Comparison of ENCODE assay signal across 1 cellular context in the genomic region with DNA sequence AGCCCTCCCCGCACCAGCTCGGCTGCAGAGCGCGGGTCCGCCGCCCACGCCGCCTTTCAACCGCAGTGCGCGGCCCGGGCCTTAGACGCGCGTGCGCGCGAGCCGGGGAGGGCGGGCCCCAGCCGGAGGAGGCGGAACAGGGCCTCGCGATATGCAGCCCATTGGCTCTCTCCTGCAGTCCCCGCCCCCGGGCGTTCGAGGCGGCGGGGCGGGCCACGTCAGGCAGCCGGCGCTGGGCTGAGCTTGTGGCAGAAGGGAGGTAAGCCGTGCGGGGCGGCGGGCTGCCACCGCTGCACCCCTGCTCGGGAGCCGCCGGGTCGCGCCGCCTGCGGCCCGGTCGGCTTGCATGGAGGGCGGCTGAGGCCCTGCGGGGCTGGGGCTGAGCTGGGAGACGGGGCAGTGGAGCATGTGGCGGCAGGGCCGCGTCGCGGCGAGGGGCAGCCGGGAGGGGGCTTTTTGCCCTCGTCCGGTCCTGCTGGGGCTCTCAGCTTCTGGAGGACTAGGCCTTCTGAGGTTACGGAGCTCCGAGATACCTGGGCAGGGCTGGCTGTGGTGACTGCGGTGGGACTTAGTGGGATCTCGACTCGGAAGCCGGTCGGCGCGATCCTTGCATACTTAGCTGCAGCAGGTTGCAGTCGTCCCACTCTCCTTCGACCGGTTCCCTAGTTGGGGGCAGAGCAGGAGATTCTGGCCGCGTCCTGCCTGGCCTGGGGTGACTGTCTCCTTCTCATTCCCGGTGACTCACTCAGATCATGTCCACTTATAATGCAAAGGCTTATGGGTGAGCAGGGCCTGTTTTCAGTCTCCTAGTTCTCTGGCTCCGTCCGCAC.
TF ChIP-seq lines count a peak whose summit lies in the region.

A gene with protein sequence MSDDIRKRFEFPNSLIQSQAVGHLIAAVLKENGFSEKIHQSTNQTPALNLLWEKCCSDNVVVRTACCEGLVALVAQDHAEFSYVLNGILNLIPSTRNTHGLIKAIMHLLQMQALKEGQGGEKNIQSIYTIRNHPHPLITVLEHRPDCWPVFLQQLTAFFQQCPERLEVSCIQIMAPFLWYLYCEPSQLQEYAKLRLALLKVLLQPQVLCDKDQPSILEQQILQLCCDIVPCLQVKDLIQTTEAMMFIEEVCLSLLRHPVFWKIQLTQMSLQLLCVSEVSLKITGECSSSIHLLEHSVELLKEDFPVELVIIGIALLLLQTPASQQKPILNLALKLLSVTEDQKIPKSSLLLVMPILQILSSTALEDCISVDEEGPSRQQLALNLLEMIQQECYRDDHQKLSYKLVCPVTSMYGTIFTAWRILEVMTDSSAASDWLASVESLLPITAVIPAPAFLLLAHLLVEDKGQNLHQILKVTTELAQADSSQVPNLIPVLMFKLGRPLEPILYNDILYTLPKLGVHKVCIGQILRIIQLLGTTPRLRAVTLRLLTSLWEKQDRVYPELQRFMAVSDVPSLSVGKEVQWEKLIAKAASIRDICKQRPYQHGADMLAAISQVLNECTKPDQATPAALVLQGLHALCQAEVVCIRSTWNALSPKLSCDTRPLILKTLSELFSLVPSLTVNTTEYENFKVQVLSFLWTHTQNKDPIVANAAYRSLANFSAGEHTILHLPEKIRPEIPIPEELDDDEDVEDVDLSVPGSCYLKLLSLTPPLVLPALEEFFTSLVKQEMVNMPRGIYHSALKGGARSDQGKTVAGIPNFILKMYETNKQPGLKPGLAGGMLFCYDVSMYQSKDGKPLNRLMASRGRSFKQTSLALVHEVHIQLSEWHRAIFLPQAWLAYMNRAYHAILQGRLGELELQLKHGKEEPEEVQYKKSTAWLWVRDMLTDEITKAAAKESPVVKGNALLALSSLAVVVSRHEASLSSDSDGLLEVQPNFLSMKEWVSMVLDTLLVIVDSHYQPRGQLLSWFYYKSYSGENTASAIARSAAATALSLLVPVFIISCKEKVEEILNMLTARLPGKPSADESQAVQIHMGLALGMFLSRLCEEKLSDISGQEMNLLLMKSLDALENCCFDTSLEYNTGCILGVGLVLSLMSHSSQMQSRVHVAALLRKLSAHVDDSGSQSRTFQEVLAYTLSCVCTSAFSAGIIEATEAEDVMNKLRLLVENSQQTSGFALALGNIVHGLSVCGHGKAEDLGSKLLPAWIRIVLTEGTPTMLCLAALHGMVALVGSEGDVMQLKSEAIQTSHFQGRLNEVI (N-terminal part only) (plus strand): TSS at position 225 of the 830 bp plus-strand sequence. CDS start 31,095 bp downstream, outside the sequence.

TF ChIP-seq in HepG2, 621 proteins besides CTCF, POLR2A, EP300 and RAD21 (continued from another document):
- TF ChIP-seq, protein P1, sequence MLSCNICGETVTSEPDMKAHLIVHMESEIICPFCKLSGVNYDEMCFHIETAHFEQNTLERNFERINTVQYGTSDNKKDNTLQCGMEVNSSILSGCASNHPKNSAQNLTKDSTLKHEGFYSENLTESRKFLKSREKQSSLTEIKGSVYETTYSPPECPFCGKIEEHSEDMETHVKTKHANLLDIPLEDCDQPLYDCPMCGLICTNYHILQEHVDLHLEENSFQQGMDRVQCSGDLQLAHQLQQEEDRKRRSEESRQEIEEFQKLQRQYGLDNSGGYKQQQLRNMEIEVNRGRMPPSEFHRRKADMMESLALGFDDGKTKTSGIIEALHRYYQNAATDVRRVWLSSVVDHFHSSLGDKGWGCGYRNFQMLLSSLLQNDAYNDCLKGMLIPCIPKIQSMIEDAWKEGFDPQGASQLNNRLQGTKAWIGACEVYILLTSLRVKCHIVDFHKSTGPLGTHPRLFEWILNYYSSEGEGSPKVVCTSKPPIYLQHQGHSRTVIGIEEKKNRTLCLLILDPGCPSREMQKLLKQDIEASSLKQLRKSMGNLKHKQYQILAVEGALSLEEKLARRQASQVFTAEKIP (CRISPR knock-in tag; IDR thresholded peaks at IDR 0.05; ENCODE audit: borderline replicate concordance): no peak
- TF ChIP-seq ZNF180 (CRISPR knock-in tag; IDR thresholded peaks at IDR 0.05; ENCODE audit: borderline replicate concordance, low read depth) (no peak), SATB2 (CRISPR knock-in tag; IDR thresholded peaks at IDR 0.05) (peak; percentile 69; the same call in 1 of the 2 replicates), FOXK1 (CRISPR knock-in tag; IDR thresholded peaks at IDR 0.05; ENCODE audit: borderline replicate concordance, low read depth) (0 out of 2 replicates have a peak, but pooled peaks have one; percentile 9), SAFB2 (CRISPR knock-in tag; IDR thresholded peaks at IDR 0.05; ENCODE audit: borderline replicate concordance, low read depth) (peak; percentile 59; the same call in 1 of the 2 replicates), KAT2B (IDR thresholded peaks at IDR 0.05; ENCODE audit: borderline replicate concordance, low read depth, low read length) (no peak), THAP11 (CRISPR knock-in tag; IDR thresholded peaks at IDR 0.05) (peak; percentile 59; the same call in 1 of the 2 replicates), KLF16 (CRISPR knock-in tag; IDR thresholded peaks at IDR 0.05) (peak in 1 of 2 experiments; percentile 65; a peak in 1 of 4 replicates), YEATS4 (CRISPR knock-in tag; IDR thresholded peaks at IDR 0.05; ENCODE audit: borderline replicate concordance) (peak; percentile 94), ZFP36 (IDR thresholded peaks at IDR 0.05; ENCODE audit: borderline replicate concordance, low read depth, low read length, partially characterized antibody) (no peak), ZNF451 (CRISPR knock-in tag; IDR thresholded peaks at IDR 0.05) (peak; percentile 73; the same call in 1 of the 2 replicates), ZNF34 (CRISPR knock-in tag; IDR thresholded peaks at IDR 0.05; ENCODE audit: borderline replicate concordance) (0 out of 2 replicates have a peak, but pooled peaks have one; percentile 52), FOXM1 (CRISPR knock-in tag; IDR thresholded peaks at IDR 0.05) (peak; percentile 70; the same call in 1 of the 2 replicates)
- TF ChIP-seq, protein P2, sequence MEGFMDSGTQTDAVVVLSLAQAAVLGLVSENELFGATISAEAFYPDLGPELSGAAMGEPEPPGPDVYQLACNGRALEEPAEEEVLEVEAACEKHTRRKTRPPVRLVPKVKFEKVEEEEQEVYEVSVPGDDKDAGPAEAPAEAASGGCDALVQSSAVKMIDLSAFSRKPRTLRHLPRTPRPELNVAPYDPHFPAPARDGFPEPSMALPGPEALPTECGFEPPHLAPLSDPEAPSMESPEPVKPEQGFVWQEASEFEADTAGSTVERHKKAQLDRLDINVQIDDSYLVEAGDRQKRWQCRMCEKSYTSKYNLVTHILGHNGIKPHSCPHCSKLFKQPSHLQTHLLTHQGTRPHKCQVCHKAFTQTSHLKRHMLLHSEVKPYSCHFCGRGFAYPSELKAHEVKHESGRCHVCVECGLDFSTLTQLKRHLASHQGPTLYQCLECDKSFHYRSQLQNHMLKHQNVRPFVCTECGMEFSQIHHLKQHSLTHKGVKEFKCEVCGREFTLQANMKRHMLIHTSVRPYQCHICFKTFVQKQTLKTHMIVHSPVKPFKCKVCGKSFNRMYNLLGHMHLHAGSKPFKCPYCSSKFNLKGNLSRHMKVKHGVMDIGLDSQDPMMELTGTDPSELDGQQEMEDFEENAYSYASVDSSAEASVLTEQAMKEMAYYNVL (CRISPR knock-in tag; IDR thresholded peaks at IDR 0.05; ENCODE audit: borderline replicate concordance): no peak; the same call in 1 of the 2 replicates
- TF ChIP-seq, protein P3, sequence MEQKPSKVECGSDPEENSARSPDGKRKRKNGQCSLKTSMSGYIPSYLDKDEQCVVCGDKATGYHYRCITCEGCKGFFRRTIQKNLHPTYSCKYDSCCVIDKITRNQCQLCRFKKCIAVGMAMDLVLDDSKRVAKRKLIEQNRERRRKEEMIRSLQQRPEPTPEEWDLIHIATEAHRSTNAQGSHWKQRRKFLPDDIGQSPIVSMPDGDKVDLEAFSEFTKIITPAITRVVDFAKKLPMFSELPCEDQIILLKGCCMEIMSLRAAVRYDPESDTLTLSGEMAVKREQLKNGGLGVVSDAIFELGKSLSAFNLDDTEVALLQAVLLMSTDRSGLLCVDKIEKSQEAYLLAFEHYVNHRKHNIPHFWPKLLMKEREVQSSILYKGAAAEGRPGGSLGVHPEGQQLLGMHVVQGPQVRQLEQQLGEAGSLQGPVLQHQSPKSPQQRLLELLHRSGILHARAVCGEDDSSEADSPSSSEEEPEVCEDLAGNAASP (CRISPR knock-in tag; IDR thresholded peaks at IDR 0.05; ENCODE audit: borderline replicate concordance): peak; percentile 27; the same call in 1 of the 2 replicates
- TF ChIP-seq, protein P4, sequence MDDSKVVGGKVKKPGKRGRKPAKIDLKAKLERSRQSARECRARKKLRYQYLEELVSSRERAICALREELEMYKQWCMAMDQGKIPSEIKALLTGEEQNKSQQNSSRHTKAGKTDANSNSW (CRISPR knock-in tag; IDR thresholded peaks at IDR 0.05; ENCODE audit: borderline replicate concordance): 0 out of 2 replicates have a peak, but pooled peaks have one; percentile 24
- TF ChIP-seq, protein P5, sequence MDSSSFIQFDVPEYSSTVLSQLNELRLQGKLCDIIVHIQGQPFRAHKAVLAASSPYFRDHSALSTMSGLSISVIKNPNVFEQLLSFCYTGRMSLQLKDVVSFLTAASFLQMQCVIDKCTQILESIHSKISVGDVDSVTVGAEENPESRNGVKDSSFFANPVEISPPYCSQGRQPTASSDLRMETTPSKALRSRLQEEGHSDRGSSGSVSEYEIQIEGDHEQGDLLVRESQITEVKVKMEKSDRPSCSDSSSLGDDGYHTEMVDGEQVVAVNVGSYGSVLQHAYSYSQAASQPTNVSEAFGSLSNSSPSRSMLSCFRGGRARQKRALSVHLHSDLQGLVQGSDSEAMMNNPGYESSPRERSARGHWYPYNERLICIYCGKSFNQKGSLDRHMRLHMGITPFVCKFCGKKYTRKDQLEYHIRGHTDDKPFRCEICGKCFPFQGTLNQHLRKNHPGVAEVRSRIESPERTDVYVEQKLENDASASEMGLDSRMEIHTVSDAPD (CRISPR knock-in tag; IDR thresholded peaks at IDR 0.05): 0 out of 2 replicates have a peak, but pooled peaks have one; percentile 54
- TF ChIP-seq, protein P6, sequence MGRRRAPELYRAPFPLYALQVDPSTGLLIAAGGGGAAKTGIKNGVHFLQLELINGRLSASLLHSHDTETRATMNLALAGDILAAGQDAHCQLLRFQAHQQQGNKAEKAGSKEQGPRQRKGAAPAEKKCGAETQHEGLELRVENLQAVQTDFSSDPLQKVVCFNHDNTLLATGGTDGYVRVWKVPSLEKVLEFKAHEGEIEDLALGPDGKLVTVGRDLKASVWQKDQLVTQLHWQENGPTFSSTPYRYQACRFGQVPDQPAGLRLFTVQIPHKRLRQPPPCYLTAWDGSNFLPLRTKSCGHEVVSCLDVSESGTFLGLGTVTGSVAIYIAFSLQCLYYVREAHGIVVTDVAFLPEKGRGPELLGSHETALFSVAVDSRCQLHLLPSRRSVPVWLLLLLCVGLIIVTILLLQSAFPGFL (CRISPR knock-in tag; IDR thresholded peaks at IDR 0.05): no peak
- TF ChIP-seq, protein P7, sequence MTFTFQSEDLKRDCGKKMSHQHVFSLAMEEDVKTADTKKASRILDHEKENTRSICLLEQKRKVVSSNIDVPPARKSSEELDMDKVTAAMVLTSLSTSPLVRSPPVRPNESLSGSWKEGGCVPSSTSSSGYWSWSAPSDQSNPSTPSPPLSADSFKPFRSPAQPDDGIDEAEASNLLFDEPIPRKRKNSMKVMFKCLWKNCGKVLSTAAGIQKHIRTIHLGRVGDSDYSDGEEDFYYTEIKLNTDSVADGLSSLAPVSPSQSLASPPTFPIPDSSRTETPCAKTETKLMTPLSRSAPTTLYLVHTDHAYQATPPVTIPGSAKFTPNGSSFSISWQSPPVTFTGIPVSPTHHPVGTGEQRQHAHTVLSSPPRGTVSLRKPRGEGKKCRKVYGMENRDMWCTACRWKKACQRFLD (CRISPR knock-in tag; IDR thresholded peaks at IDR 0.05; ENCODE audit: borderline replicate concordance): peak; percentile 49
- TF ChIP-seq, protein P8, sequence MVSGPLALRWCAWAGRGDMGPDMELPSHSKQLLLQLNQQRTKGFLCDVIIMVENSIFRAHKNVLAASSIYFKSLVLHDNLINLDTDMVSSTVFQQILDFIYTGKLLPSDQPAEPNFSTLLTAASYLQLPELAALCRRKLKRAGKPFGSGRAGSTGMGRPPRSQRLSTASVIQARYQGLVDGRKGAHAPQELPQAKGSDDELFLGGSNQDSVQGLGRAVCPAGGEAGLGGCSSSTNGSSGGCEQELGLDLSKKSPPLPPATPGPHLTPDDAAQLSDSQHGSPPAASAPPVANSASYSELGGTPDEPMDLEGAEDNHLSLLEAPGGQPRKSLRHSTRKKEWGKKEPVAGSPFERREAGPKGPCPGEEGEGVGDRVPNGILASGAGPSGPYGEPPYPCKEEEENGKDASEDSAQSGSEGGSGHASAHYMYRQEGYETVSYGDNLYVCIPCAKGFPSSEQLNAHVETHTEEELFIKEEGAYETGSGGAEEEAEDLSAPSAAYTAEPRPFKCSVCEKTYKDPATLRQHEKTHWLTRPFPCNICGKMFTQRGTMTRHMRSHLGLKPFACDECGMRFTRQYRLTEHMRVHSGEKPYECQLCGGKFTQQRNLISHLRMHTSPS (CRISPR knock-in tag; IDR thresholded peaks at IDR 0.05; ENCODE audit: low read depth): 0 out of 2 replicates have a peak, but pooled peaks have one; percentile 47
